Comparison of ENCODE assay signal across 8 cellular contexts in genomic region chr2:201151127-201152074, GRCh38. TPM values are rescaled to one million over a fixed set of nuclear protein-coding genes. Genes with fewer than 3 reads are reported as not detected.
DNase-seq lines count a peak whose midpoint lies in the region; ATAC-seq lines count a peak whose summit lies in the region.

No MANE protein-coding gene starts in this region.

- peak overlapping the region; percentile 93 for H3K27ac Mint-ChIP-seq in central memory CD8-positive, alpha-beta T cell (ENCODE audit: low read depth)

- H3K4me1 Mint-ChIP-seq in central memory CD8-positive, alpha-beta T cell, result peaks cover 52% of the 10 kb centered on the region

- H3K36me3 Mint-ChIP-seq in central memory CD8-positive, alpha-beta T cell (ENCODE audit: insufficient read depth), result peaks cover 71% of the 10 kb centered on the region

- ATAC-seq in GM18508 (IDR thresholded peaks at IDR 0.05; ENCODE audit: insufficient read depth, unreplicated experiment) (peak; percentile 81), HG02642 (IDR thresholded peaks at IDR 0.05; ENCODE audit: poor library complexity, unreplicated experiment) (peak; percentile 54)
- peak; percentile 60 for ATAC-seq in central memory CD8-positive, alpha-beta T cell (replicated peaks; ENCODE audit: extremely low read depth, poor library complexity, severe bottlenecking)

- no peak overlapping the region for H3K4me3 Mint-ChIP-seq in central memory CD8-positive, alpha-beta T cell

- no peaks in the 10 kb centered on the region for H3K27me3 Mint-ChIP-seq in central memory CD8-positive, alpha-beta T cell

- DNase-seq in NOMO-1 treated with dmso at 0.1 percent for 144 hours (lab: John Stamatoyannopoulos, UW; ENCODE audit: unreplicated experiment) (peak; percentile 57), myocyte (ENCODE audit: low read depth) (peak; percentile 53), NCI-H1694 (lab: John Stamatoyannopoulos, UW) (no peak), hippocampal formation (lab: John Stamatoyannopoulos, UW) (no peak), NCI-H2227 (lab: John Stamatoyannopoulos, UW; ENCODE audit: unreplicated experiment) (no peak)
- DNase-seq in central memory CD8-positive, alpha-beta T cell (ENCODE audit: low spot score in 2 of 2), result no peak

- H3K9me3 Mint-ChIP-seq in central memory CD8-positive, alpha-beta T cell, result no peaks in the 10 kb centered on the region

RNA-seq across cellular contexts. Expression of gene CASP10, which starts 31.5 kb away (rescaled TPM):
- 0.48 TPM in 1 of 2 replicates, not detected in the other for total RNA-seq in myocyte
- polyA plus RNA-seq in myocyte (2012), result 0.06 TPM

RNA-seq across cellular contexts. Expression of gene CFLAR, which starts 35.4 kb away (rescaled TPM):
- 45.4 and 54.0 TPM in 2 replicates for total RNA-seq in myocyte
- polyA plus RNA-seq in myocyte (2012), result 32.4 TPM

Comparison
In these comparisons a context has a peak if more than half of its experiments do, and no peak if none do; other contexts are left out.
1. DNase-seq: peak in NOMO-1 treated with dmso at 0.1 percent for 144 hours (single experiment) and myocyte (single experiment); none in central memory CD8-positive, alpha-beta T cell (0 of 2), NCI-H1694 (single experiment), hippocampal formation (0 of 2) and NCI-H2227 (single experiment).
2. Peak in every context shown above with its lines, with median percentiles within 50 percentile points of each other: ATAC-seq.